In the genomic region with DNA sequence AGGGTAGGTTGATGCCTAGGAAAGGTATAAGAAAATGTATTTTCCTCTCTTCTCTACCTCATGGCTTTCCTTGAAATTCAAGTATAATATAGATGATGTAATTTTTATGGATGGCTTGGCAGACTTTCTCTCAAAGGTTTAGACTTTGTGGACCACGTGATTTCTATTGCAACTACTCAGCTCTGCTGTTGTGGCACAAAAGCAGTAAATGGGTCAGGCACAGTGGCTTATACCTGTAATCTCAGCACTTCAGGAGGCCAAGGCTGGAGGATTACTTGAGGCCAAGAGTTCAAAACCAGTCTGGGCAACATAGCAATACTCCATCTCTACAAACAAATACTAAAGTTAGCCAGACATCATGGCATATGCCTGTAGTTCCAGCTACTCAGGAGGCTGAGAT, we compare ENCODE assay signal across 29 cellular contexts.
"Had no signal": no experiment of that assay in that cellular context is flagged by ENCODE, and none has a peak within 500 bp of the region (broad histone marks: within the 10 kb centered on the region; RNA-seq: fewer than 3 reads in every experiment).

No MANE protein-coding gene starts in this region.

- H3K27ac ChIP-seq: neural progenitor cell, ovary, parathyroid adenoma, psoas muscle, skin epidermis, spleen, suprapubic skin, testis, tibial artery, transverse colon, upper lobe of right lung, uterus had no signal

- H3K4me3 ChIP-seq: neural progenitor cell, ovary, psoas muscle, skin epidermis, smooth muscle cell, spleen, suprapubic skin, testis, tibial artery, transverse colon, upper lobe of right lung, uterus had no signal

- H3K79me2 ChIP-seq: parathyroid adenoma had no signal

- H3K27me3 ChIP-seq: neural progenitor cell, ovary, spleen, suprapubic skin, testis, tibial artery, transverse colon, upper lobe of right lung, uterus had no signal

- H3K4me2 ChIP-seq: neural progenitor cell, smooth muscle cell had no signal

- ATAC-seq: naive thymus-derived CD8-positive, alpha-beta T cell; natural killer cell treated with Interleukin-12 subunit alpha and Interleukin-12 subunit beta and Interleukin-15 and Interleukin-18, amount 100 ng/mL, for 72 hours; psoas muscle; right cardiac atrium; sciatic nerve; stimulated activated memory B cell treated with anti-CD40 and anti-IgM and Interleukin-4, amounts not matched to agents 10 μg/mL and 1 μg/mL and 100 μg/mL, for 72 hours; stimulated activated naive CD8-positive, alpha-beta T cell treated with anti-CD3 and anti-CD28 coated beads, Interleukin-15, amount 100 ng/mL, for 72 hours; stimulated activated naive CD8-positive, alpha-beta T cell treated with anti-CD3 and anti-CD28 coated beads, Interleukin-15, Interleukin-2, amounts not matched to agents 100 U/mL and 50 U/mL, for 24 hours; upper lobe of right lung had no signal

- H2AFZ ChIP-seq: neural progenitor cell, parathyroid adenoma had no signal

- H3K9me3 ChIP-seq: ovary, psoas muscle, spleen, suprapubic skin, testis, tibial artery, transverse colon, upper lobe of right lung, uterus had no signal

- H3K9ac ChIP-seq: neural progenitor cell, parathyroid adenoma had no signal

- H3K4me1 ChIP-seq: neural progenitor cell, parathyroid adenoma, psoas muscle, spleen, suprapubic skin, testis, tibial artery, transverse colon, upper lobe of right lung, uterus had no signal

- H3K36me3 ChIP-seq: ovary, uterus had no signal

- DNase-seq: naive thymus-derived CD8-positive, alpha-beta T cell; occipital lobe; ovary; posterior cingulate gyrus; psoas muscle; right cardiac atrium; spleen; stimulated activated CD4-positive, alpha-beta T cell treated with anti-CD3 and anti-CD28 coated beads, Interleukin-12 subunit alpha, Interleukin-12 subunit beta, amount 100 ng/mL, for 4 hours; stimulated activated CD4-positive, alpha-beta T cell treated with anti-CD3 and anti-CD28 coated beads, Interleukin-1b, Interleukin-23, amount 100 ng/mL, for 48 hours; stimulated activated CD4-positive, alpha-beta T cell treated with anti-CD3 and anti-CD28 coated beads, Interleukin-4, amount 100 ng/mL, for 1 hour; stimulated activated CD4-positive, alpha-beta T cell treated with anti-CD3 and anti-CD28 coated beads, Interleukin-4, amount 100 ng/mL, for 4 hours; stimulated activated CD8-positive, alpha-beta memory T cell treated with anti-CD3 and anti-CD28 coated beads, Interleukin-4, amount 100 ng/mL, for 48 hours; stimulated activated naive CD4-positive, alpha-beta T cell; stimulated activated naive CD8-positive, alpha-beta T cell treated with anti-CD3 and anti-CD28 coated beads, Interleukin-15, amount 100 ng/mL, for 72 hours; stimulated activated naive CD8-positive, alpha-beta T cell treated with anti-CD3 and anti-CD28 coated beads, Interleukin-15, Interleukin-2, amounts not matched to agents 100 U/mL and 50 U/mL, for 24 hours; substantia nigra; testis; tibial artery; transverse colon; upper lobe of right lung; uterus had no signal
